ENCODE assay signal across 8 cellular contexts in the genomic region with DNA sequence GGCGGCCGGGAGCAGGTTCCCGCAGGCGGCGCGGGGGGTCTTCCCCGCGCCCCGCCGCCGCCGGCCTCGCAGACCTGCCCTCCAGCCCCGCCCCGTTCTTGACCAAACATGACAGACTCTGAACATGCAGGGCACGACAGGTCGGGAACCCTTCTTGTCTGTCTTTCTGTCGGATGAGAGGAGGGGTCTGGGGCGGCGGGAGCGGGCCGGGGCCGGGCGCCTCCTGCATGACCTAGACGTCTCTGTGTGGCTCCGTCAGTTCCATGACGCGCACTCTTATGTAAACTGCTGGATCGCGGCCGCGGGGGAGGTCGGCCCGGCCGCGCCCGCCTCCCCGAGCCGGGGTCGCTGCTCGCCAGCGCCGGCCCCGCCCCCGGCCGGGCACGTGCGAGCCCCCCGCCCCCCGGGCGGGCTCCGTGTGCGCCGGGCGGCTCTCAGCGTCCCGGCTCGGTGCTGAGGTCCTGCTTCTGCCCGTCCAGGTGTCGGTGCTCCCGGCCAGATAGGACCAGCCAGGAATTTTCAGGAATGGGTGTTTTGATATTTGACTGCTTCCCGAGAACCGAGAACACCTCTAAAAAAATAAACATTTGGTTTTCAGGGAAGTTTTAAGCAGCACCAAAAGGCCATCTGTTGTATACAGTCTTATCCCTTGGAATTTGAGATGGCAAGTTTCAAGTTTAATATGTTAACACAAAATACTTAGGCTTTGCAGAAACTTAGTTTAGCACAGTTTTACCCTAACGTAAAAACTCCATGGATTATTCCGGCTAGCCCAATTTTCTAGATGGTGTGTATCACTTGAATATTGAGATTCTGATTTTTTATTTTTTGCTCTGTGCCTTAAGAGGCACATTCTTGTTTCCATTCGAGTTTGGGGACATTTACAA.
DNase-seq lines count a peak whose midpoint lies in the region; ATAC-seq and TF ChIP-seq lines count a peak whose summit lies in the region.

No MANE protein-coding gene starts in this region.

- H3K4me1 Mint-ChIP-seq in nephron = peaks cover 13% of the 10 kb centered on the region

- peaks cover 31% of the 10 kb centered on the region for H3K4me1 ChIP-seq in DND-41 (ENCODE audit: insufficient read depth, low read length)
- no peaks in the 10 kb centered on the region for H3K4me1 ChIP-seq in RWPE2 (ENCODE audit: insufficient read depth, poor library complexity, severe bottlenecking)

- TF ChIP-seq CTCF in DND-41 (IDR thresholded peaks at IDR 0.05; ENCODE audit: borderline replicate concordance, extremely low read depth, low read length, poor library complexity, severe bottlenecking) (no peak), RWPE2 (IDR thresholded peaks at IDR 0.05; ENCODE audit: poor library complexity, severe bottlenecking) (no peak), fibroblast of pulmonary artery (IDR thresholded peaks at IDR 0.05; ENCODE audit: low read length, missing control alignments) (no peak), nephron (IDR thresholded peaks at IDR 0.05; ENCODE audit: unreplicated experiment in 3 of 3) (no peak)

- H2AFZ ChIP-seq in DND-41 (ENCODE audit: low read depth, low read length) = peak overlapping the region; percentile 87

- H3K36me3 Mint-ChIP-seq in nephron (ENCODE audit: low read depth) = no peaks in the 10 kb centered on the region

- peaks cover 14% of the 10 kb centered on the region for H3K79me2 ChIP-seq in DND-41 (ENCODE audit: insufficient read depth, low read length)

- no peaks in the 10 kb centered on the region for H3K9me3 Mint-ChIP-seq in nephron

- H3K27ac Mint-ChIP-seq in nephron = peak overlapping the region; percentile 99 to 100 (median 100)

- DNase-seq in DND-41 (peak; percentile 86), RWPE2 (ENCODE audit: low spot score) (peak; percentile 66), fibroblast of pulmonary artery (ENCODE audit: low read depth) (peak; percentile 92)
- peak; percentile 67 for DNase-seq in activated T-helper 9 cell treated with anti-CD3 and anti-CD28 coated beads, Interleukin-2, amount 50 U/mL, for 16 hours (ENCODE audit: low read depth)
- DNase-seq in stimulated activated naive CD8-positive, alpha-beta T cell treated with anti-CD3 and anti-CD28 coated beads, Interleukin-15, Interleukin-2, amounts not matched to agents 100 U/mL and 50 U/mL, for 24 hours = peak; percentile 83

- ATAC-seq in DND-41 (ENCODE audit: insufficient read depth, low read depth) = peak; percentile 74
- peak; percentile 48 for ATAC-seq in GM21825 (IDR thresholded peaks at IDR 0.05; ENCODE audit: unreplicated experiment)
- ATAC-seq in RWPE2 (ENCODE audit: low read depth) = peak; percentile 73
- ATAC-seq in stimulated activated naive CD8-positive, alpha-beta T cell treated with anti-CD3 and anti-CD28 coated beads, Interleukin-15, Interleukin-2, amounts not matched to agents 100 U/mL and 50 U/mL, for 24 hours = peak; percentile 73

- peak overlapping the region; percentile 89 for H3K4me2 ChIP-seq in DND-41 (ENCODE audit: insufficient read depth, low read length)

- H3K27ac ChIP-seq in DND-41 (ENCODE audit: low read length) = peak overlapping the region; percentile 97
- peak overlapping the region; percentile 100 for H3K27ac ChIP-seq in KOPT-K1 (ENCODE audit: low read depth, low read length, poor library complexity, severe bottlenecking)
- H3K27ac ChIP-seq in RWPE2 (ENCODE audit: poor library complexity, severe bottlenecking) = peak overlapping the region; percentile 80

- H3K36me3 ChIP-seq in DND-41 (ENCODE audit: insufficient read depth, low read length) = no peaks in the 10 kb centered on the region; the same call in 1 of the 2 replicates
- H3K36me3 ChIP-seq in KOPT-K1 (ENCODE audit: insufficient read depth, low read length) = no peaks in the 10 kb centered on the region
- H3K36me3 ChIP-seq in RWPE2 (ENCODE audit: low read depth) = no peaks in the 10 kb centered on the region

- H3K4me3 Mint-ChIP-seq in nephron = peak overlapping the region; percentile 93 to 95 (median 94)

- H3K27me3 ChIP-seq in DND-41 (ENCODE audit: insufficient read depth, low read length, poor library complexity) (no peaks in the 10 kb centered on the region), RWPE2 (ENCODE audit: insufficient read depth, poor library complexity, severe bottlenecking) (no peaks in the 10 kb centered on the region)

- H3K4me3 ChIP-seq in DND-41 (ENCODE audit: low read depth in 1 of 2, low read length in 2 of 2) = peak overlapping the region; percentile 67 to 96
- peak overlapping the region; percentile 93 for H3K4me3 ChIP-seq in RWPE2 (ENCODE audit: severe bottlenecking)
- peak overlapping the region; percentile 88 for H3K4me3 ChIP-seq in fibroblast of pulmonary artery (replicated peaks; ENCODE audit: low read depth, low read length)

- H4K20me1 ChIP-seq in DND-41 (ENCODE audit: insufficient read depth, low read length) = no peaks in the 10 kb centered on the region

- peak overlapping the region; percentile 100 for H3K9ac ChIP-seq in DND-41 (ENCODE audit: low read depth, low read length)

- H3K27me3 Mint-ChIP-seq in nephron (ENCODE audit: low read depth) = no peaks in the 10 kb centered on the region

- H3K9me3 ChIP-seq in DND-41 (ENCODE audit: insufficient read depth, low read length, severe bottlenecking) = no peaks in the 10 kb centered on the region
- H3K9me3 ChIP-seq in KOPT-K1 (ENCODE audit: insufficient read depth, low read length, poor library complexity, severe bottlenecking) = no peaks in the 10 kb centered on the region
- H3K9me3 ChIP-seq in RWPE2 (ENCODE audit: severe bottlenecking) = no peaks in the 10 kb centered on the region

Comparison
In these comparisons a context has a peak if more than half of its experiments do, and no peak if none do; other contexts are left out.
1. Peak in every context shown above with its lines: DNase-seq, ATAC-seq, H3K4me3 ChIP-seq and H3K27ac ChIP-seq.